ENCODE assay signal across 1 cellular context in the genomic region with DNA sequence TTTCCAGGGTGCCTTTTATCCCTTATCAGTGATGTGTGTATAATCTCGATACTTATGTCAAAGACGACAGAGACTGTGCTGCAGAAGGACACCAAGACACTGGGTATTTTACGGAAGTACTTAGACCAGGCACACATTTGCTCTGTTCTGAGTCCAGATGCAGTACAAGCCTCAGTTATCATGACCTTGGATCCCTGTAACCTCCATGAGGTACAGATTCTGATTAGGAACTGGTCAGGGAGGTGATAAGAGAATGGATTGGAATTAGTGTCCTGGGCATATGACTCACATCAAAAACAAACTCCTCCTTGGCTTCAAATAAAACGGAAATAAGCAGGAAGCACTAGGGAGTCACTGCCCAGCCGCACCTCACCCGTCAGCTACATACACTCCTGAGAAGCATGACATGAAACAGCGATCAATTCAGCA.
TF ChIP-seq lines count a peak whose summit lies in the region.

No MANE protein-coding gene starts in this region.

TF ChIP-seq in WTC11, 78 proteins besides CTCF, POLR2A, EP300 and RAD21 (continued from another document):
- TF ChIP-seq ARID4B (CRISPR knock-in tag; IDR thresholded peaks at IDR 0.05; ENCODE audit: borderline replicate concordance) (no peak), IRF2 (CRISPR knock-in tag; IDR thresholded peaks at IDR 0.05; ENCODE audit: borderline replicate concordance, low read depth) (no peak), ESRRA (CRISPR knock-in tag; IDR thresholded peaks at IDR 0.05; ENCODE audit: borderline replicate concordance) (no peak), CBFB (CRISPR knock-in tag; IDR thresholded peaks at IDR 0.05; ENCODE audit: low read depth) (no peak)
- TF ChIP-seq, protein P1, sequence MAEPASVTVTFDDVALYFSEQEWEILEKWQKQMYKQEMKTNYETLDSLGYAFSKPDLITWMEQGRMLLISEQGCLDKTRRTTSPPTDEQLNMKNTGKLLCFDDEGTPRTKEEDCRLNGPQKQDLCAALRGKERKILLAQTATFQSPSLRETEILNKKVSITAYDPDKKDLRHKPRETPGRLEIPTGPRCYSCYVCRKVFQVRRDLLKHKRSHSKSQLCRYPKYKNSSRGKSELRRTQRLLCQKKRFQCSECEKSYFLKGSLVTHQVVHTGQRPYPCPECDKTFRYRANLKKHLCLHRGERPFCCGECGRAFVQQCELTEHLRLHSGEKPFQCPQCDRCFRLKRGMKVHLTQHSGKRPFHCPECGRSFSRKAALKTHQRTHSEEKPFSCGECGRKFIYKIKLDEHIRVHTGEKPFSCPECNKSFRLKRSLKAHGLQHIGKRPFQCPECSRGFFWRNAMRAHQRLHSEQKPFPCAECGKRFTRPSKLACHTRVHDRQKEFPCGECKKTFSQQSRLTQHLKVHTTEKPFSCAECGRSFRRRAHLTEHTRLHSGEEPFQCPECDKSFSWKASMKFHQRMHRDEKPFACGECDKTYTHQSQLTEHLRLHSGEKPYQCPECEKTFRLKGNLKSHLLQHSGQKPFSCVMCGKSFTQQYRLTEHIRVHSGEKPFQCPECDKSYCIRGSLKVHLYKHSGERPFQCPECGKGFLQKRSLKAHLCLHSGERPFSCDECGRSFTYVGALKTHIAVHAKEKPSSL (CRISPR knock-in tag; conservative IDR thresholded peaks at IDR 0.05), result no peak
- TF ChIP-seq, protein P2, sequence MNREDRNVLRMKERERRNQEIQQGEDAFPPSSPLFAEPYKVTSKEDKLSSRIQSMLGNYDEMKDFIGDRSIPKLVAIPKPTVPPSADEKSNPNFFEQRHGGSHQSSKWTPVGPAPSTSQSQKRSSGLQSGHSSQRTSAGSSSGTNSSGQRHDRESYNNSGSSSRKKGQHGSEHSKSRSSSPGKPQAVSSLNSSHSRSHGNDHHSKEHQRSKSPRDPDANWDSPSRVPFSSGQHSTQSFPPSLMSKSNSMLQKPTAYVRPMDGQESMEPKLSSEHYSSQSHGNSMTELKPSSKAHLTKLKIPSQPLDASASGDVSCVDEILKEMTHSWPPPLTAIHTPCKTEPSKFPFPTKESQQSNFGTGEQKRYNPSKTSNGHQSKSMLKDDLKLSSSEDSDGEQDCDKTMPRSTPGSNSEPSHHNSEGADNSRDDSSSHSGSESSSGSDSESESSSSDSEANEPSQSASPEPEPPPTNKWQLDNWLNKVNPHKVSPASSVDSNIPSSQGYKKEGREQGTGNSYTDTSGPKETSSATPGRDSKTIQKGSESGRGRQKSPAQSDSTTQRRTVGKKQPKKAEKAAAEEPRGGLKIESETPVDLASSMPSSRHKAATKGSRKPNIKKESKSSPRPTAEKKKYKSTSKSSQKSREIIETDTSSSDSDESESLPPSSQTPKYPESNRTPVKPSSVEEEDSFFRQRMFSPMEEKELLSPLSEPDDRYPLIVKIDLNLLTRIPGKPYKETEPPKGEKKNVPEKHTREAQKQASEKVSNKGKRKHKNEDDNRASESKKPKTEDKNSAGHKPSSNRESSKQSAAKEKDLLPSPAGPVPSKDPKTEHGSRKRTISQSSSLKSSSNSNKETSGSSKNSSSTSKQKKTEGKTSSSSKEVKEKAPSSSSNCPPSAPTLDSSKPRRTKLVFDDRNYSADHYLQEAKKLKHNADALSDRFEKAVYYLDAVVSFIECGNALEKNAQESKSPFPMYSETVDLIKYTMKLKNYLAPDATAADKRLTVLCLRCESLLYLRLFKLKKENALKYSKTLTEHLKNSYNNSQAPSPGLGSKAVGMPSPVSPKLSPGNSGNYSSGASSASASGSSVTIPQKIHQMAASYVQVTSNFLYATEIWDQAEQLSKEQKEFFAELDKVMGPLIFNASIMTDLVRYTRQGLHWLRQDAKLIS (CRISPR knock-in tag; IDR thresholded peaks at IDR 0.05; ENCODE audit: borderline replicate concordance), result no peak
